In the genomic region with DNA sequence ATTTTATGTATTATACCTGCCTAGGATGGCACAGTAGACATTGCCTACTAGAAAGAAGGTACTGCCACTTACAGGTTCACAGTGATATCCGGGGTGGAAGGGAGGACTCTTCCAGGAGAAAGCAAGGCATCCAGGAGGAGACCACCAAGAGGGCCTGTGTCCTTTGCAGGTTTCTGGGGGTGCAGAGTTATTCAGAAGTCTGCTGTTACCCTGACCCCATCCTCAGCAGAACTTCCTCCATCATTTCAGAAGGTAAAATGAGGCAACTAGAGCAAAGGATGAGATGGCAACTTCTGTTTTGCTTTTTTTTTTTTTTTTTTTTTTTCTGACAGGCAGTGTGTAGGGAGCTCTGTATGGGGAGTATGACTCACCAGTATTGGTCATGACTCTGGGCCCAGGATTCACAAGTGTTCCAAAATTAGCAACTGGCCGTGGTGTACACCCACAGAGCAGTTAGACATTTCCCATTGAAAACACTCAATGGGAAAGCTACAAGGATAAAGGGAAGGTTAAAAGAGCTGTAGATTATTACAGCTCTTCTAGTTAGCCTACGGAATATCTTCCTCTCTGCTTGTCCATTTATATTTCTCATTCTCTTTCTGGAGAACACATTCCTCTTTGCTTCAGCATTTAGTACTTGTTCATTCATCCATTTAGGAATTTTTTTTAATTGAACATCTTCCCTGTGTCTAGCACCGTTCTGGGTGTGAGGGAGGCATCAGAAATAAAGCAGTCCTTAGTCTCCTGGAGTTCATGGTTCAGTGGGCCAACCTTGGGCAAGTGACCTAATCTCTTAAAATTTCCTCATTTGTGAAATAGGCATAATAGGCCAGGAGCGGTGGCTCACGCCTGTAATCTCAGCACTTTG, we compare ENCODE assay signal across 8 cellular contexts. TPM values are rescaled to one million over a fixed set of nuclear protein-coding genes. Genes with fewer than 3 reads are reported as not detected.
DNase-seq lines count a peak whose midpoint lies in the region; ATAC-seq and TF ChIP-seq lines count a peak whose summit lies in the region.

No MANE protein-coding gene starts in this region.

- DNase-seq in BJ (ENCODE audit: low read depth): peak; percentile 85
- DNase-seq in SKM-1 (lab: John Stamatoyannopoulos, UW; ENCODE audit: unreplicated experiment): peak; percentile 96
- DNase-seq in esophagus squamous epithelium (lab: John Stamatoyannopoulos, UW): peak; percentile 4
- peak; percentile 27 for DNase-seq in pons (ENCODE audit: low spot score)
- DNase-seq in NCI-H128 (lab: John Stamatoyannopoulos, UW; ENCODE audit: unreplicated experiment): no peak

- TF ChIP-seq POLR2A in esophagus squamous epithelium (IDR thresholded peaks at IDR 0.05): no peak

- H3K27me3 ChIP-seq in BJ (ENCODE audit: control insufficient read depth, insufficient read depth, low read length) (no peaks in the 10 kb centered on the region), esophagus squamous epithelium (no peaks in the 10 kb centered on the region)

- intact Hi-C loops in esophagus squamous epithelium (cut with DNase I): no loop called here

- WGBS in esophagus squamous epithelium, 2 donors: 42 to 54% methylated on average over 4 to 6 of the region's 6 CpGs

- peaks cover 38 to 92% (median 44%) of the 10 kb centered on the region in 3 donors for H3K4me1 ChIP-seq in esophagus squamous epithelium

- no peak overlapping the region for H3K4me3 ChIP-seq in BJ (ENCODE audit: low read depth, low read length)
- no peak overlapping the region for H3K4me3 ChIP-seq in esophagus squamous epithelium

- ATAC-seq in GM19035 (IDR thresholded peaks at IDR 0.05; ENCODE audit: unreplicated experiment) (peak; percentile 66), HG03442 (IDR thresholded peaks at IDR 0.05; ENCODE audit: unreplicated experiment) (peak; percentile 86), GM18873 (IDR thresholded peaks at IDR 0.05; ENCODE audit: low FRiP score, unreplicated experiment) (no peak)

- no peaks in the 10 kb centered on the region for H3K9me3 ChIP-seq in esophagus squamous epithelium

- CTCF ChIA-PET in BJ (lab: Yijun Ruan, JAX): interaction anchor here (1.0 to 1.6 kb wide), 3 partner anchors 8 to 79 kb away, joined by 4 to 6 read pairs (median 5); no protein-coding TSS in a partner anchor

- TF ChIP-seq CTCF in BJ (IDR thresholded peaks at IDR 0.05; ENCODE audit: insufficient read depth, low read depth, low read length): no peak
- no peak for TF ChIP-seq CTCF in esophagus squamous epithelium (IDR thresholded peaks at IDR 0.05)

- H3K36me3 ChIP-seq in BJ (ENCODE audit: control insufficient read depth, insufficient read depth, low read length): no peaks in the 10 kb centered on the region
- H3K36me3 ChIP-seq in esophagus squamous epithelium: no peaks in the 10 kb centered on the region

- POLR2A ChIA-PET in BJ (lab: Charles Lee): interaction anchor here (0.5 to 0.7 kb wide), 4 partner anchors 14 to 166 kb away, joined by 3 to 6 read pairs (median 4); no protein-coding TSS in a partner anchor

- H3K27ac ChIP-seq in esophagus squamous epithelium: peak overlapping the region; percentile 47 to 88 (median 68)

RNA-seq across cellular contexts. Expression of a gene that starts 50.5 kb away (rescaled TPM):
- 10.2 and 18.3 TPM in 2 replicates for polyA plus RNA-seq in BJ (2011; rRNA removed)
- polyA minus RNA-seq in BJ (2011; rRNA and poly(A)+ RNA removed): 3.5 and 3.9 TPM in 2 replicates
- total RNA-seq in esophagus squamous epithelium: 10 to 100 TPM; 57.5 to 78.8 (median 63.7) TPM
